ENCODE assay signal across 18 cellular contexts in the genomic region with DNA sequence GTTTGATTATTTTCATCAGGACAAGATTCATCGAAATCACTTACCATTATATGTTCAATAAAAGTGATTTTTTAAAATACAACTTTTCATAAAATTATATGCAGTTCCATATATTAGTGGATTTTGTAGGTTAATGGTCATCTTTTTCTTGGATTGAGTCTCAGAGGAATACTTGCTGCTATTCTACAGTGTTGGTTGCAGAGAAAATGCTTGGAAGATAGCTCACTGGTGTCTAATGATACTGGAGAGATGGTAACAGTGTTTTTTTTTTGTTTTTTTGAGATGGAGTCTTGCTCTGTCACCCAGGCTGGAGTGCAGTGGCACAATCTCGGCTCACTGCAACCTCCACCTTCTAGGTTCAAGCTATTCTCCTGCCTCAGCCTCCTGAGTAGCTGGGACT.
"Had no signal": no experiment of that assay in that cellular context is flagged by ENCODE, and none has a peak within 500 bp of the region (broad histone marks: within the 10 kb centered on the region; RNA-seq: fewer than 3 reads in every experiment).

No MANE protein-coding gene starts in this region.

- ATAC-seq: right cardiac atrium had no signal

- H3K27ac Mint-ChIP-seq: activated CD4-positive, alpha-beta T cell treated with anti-CD3 and anti-CD28 coated beads, Interleukin-2, amount 10 ng/mL, durations not matched to agents 7 days and 5 days; activated naive CD8-positive, alpha-beta T cell treated with anti-CD3 and anti-CD28 coated beads, Interleukin-2, amount 10 ng/mL, durations not matched to agents 7 days and 5 days; mesothelial cell of epicardium; nephron progenitor cell; stimulated activated naive CD8-positive, alpha-beta T cell treated with anti-CD3 and anti-CD28 coated beads, Interleukin-15, Interleukin-2, amounts not matched to agents 100 ng/mL and 50 ng/mL, for 24 hours had no signal

- H3K9me3 Mint-ChIP-seq: activated CD4-positive, alpha-beta T cell treated with anti-CD3 and anti-CD28 coated beads, Interleukin-2, amount 10 ng/mL, durations not matched to agents 7 days and 5 days; activated naive CD8-positive, alpha-beta T cell treated with anti-CD3 and anti-CD28 coated beads, Interleukin-2, amount 10 ng/mL, durations not matched to agents 7 days and 5 days; mesothelial cell of epicardium; nephron progenitor cell; stimulated activated naive CD8-positive, alpha-beta T cell treated with anti-CD3 and anti-CD28 coated beads, Interleukin-15, Interleukin-2, amounts not matched to agents 100 ng/mL and 50 ng/mL, for 24 hours had no signal

- H3K4me3 ChIP-seq: esophagus squamous epithelium, prostate gland, testis, upper lobe of left lung had no signal

- H3K9me3 ChIP-seq: esophagus squamous epithelium, prostate gland, testis, upper lobe of left lung had no signal

- H3K36me3 ChIP-seq: esophagus squamous epithelium, prostate gland, upper lobe of left lung had no signal

- H3K4me1 ChIP-seq: prostate gland had no signal

- DNase-seq: activated CD4-positive, alpha-beta T cell treated with anti-CD3 and anti-CD28 coated beads, Interleukin-2, amount 10 ng/mL, durations not matched to agents 7 days and 5 days; activated CD4-positive, CD25-positive, alpha-beta regulatory T cell; activated CD8-positive, alpha-beta memory T cell treated with anti-CD3 and anti-CD28 coated beads, Interleukin-2, amount 50 U/mL, for 48 hours; activated naive CD4-positive, alpha-beta T cell; activated naive CD8-positive, alpha-beta T cell treated with anti-CD3 and anti-CD28 coated beads, Interleukin-2, amount 10 ng/mL, durations not matched to agents 7 days and 5 days; anterior cingulate cortex; esophagus squamous epithelium; glutamatergic neuron; hypothalamus; nephron progenitor cell; occipital lobe; right cardiac atrium; T-helper 2 cell; testis; upper lobe of left lung had no signal

- H3K27me3 Mint-ChIP-seq: activated CD4-positive, alpha-beta T cell treated with anti-CD3 and anti-CD28 coated beads, Interleukin-2, amount 10 ng/mL, durations not matched to agents 7 days and 5 days; activated naive CD8-positive, alpha-beta T cell treated with anti-CD3 and anti-CD28 coated beads, Interleukin-2, amount 10 ng/mL, durations not matched to agents 7 days and 5 days; stimulated activated naive CD8-positive, alpha-beta T cell treated with anti-CD3 and anti-CD28 coated beads, Interleukin-15, Interleukin-2, amounts not matched to agents 100 ng/mL and 50 ng/mL, for 24 hours had no signal

- H3K27ac ChIP-seq: esophagus squamous epithelium, prostate gland, testis, upper lobe of left lung had no signal

- H3K4me3 Mint-ChIP-seq: activated CD4-positive, alpha-beta T cell treated with anti-CD3 and anti-CD28 coated beads, Interleukin-2, amount 10 ng/mL, durations not matched to agents 7 days and 5 days; activated naive CD8-positive, alpha-beta T cell treated with anti-CD3 and anti-CD28 coated beads, Interleukin-2, amount 10 ng/mL, durations not matched to agents 7 days and 5 days; mesothelial cell of epicardium; nephron progenitor cell; stimulated activated naive CD8-positive, alpha-beta T cell treated with anti-CD3 and anti-CD28 coated beads, Interleukin-15, Interleukin-2, amounts not matched to agents 100 ng/mL and 50 ng/mL, for 24 hours had no signal

- H3K27me3 ChIP-seq: esophagus squamous epithelium, testis, upper lobe of left lung had no signal
